In the genomic region with DNA sequence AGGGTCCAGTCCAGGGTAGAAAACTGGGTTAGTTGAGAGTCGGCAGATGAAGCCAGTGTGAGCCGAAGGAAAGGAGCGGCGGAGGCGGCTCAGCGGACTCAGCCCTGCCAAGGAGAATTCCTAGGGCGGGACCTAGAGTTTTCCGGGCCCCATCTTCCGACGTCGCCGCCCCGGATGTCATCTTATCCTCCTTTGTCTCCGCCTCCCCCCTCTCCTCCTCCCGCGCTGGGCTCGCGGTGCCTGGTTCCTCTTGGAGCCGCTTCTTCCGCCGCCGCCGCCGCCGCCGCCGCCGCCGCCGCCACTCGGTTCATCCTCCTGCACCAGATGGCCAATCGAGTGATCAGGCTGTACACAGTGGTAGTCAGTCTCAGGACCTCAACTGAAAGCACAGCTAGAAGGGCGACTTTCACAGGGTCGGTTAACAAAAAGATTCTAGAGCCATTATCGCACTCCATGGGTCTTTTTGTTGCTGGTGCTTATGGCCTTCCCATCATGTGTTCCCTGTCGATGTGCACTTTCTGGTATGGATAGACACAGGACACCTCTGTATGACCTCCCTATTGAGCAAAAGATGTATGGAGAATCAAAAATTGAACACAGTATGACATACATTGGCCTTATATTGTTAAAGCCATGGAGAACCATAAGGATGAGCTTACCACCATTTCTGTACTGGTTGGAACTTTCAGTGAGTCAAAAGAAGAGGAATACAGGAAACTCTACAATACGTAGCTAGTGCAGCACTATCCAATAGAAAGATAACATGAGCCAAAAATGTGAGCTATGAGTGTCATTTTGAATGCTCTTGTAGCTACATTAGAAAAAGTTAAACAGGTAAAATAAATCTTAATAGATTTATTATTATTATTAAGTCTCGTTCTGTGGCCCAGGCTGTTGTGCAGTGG, we compare ENCODE assay signal across 8 cellular contexts. TPM values are rescaled to one million over a fixed set of nuclear protein-coding genes. Genes with fewer than 3 reads are reported as not detected.
DNase-seq lines count a peak whose midpoint lies in the region; ATAC-seq and TF ChIP-seq lines count a peak whose summit lies in the region.

No MANE protein-coding gene starts in this region.

- H2AK5ac ChIP-seq in H9 (ENCODE audit: insufficient read length, low read length): no peak overlapping the region

- H3K27me3 ChIP-seq in H9 (ENCODE audit: insufficient read depth, low read length): no peaks in the 10 kb centered on the region; the same call in 1 of the 2 replicates
- no peaks in the 10 kb centered on the region for H3K27me3 ChIP-seq in Loucy (ENCODE audit: insufficient read depth, low read length, poor library complexity, severe bottlenecking)
- no peaks in the 10 kb centered on the region for H3K27me3 ChIP-seq in RWPE2 (ENCODE audit: insufficient read depth, poor library complexity, severe bottlenecking)

- H3K4me3 ChIP-seq in Loucy (ENCODE audit: low read length, poor library complexity, severe bottlenecking): peak overlapping the region; percentile 71
- peak overlapping the region; percentile 26 for H3K4me3 ChIP-seq in RWPE2 (ENCODE audit: severe bottlenecking)
- H3K4me3 ChIP-seq in foreskin fibroblast (ENCODE audit: low read depth in 1 of 2, low read length in 2 of 2): peak overlapping the region; percentile 37 to 53

- no peak overlapping the region for H2BK5ac ChIP-seq in H9 (ENCODE audit: insufficient read length, low read length)

- H3K36me3 ChIP-seq in ES-I3 (ENCODE audit: insufficient read depth, low read length) (no peaks in the 10 kb centered on the region), Loucy (ENCODE audit: insufficient read depth, low read length) (no peaks in the 10 kb centered on the region), RWPE2 (ENCODE audit: low read depth) (no peaks in the 10 kb centered on the region)

- H3K56ac ChIP-seq in H9 (ENCODE audit: insufficient read length, low read depth, low read length): no peak overlapping the region

- H4K91ac ChIP-seq in H9 (ENCODE audit: insufficient read length, low read depth, low read length): no peak overlapping the region

- WGBS in H9 (ENCODE audit: extremely low coverage, insufficient read length, low lambda C conversion rate): no CpG with 5 or more reads among the region's 38 CpGs

- H3K27ac Mint-ChIP-seq in H9 (peak overlapping the region in 2 of 3 experiments; percentile 23 to 91; a peak in 4 of 7 replicates), neural crest cell (ENCODE audit: unreplicated experiment) (peak overlapping the region; percentile 66)

- H2AFZ ChIP-seq in H9 (ENCODE audit: low read length) (no peak overlapping the region), Loucy (ENCODE audit: low read length) (peak overlapping the region; percentile 81)

- H3K4me3 Mint-ChIP-seq in H9 (peak overlapping the region; percentile 60 to 69), neural crest cell (peak overlapping the region; percentile 80)

- H3K9me2 ChIP-seq in Loucy (replicated peaks; ENCODE audit: low read depth, low read length): no peaks in the 10 kb centered on the region

- TF ChIP-seq CTCF in H9 (conservative IDR thresholded peaks at IDR 0.05) (no peak), Loucy (conservative IDR thresholded peaks at IDR 0.05; ENCODE audit: low read length) (no peak), RWPE2 (IDR thresholded peaks at IDR 0.05; ENCODE audit: poor library complexity, severe bottlenecking) (no peak), foreskin fibroblast (IDR thresholded peaks at IDR 0.05; ENCODE audit: low read depth, low read length) (no peak), neural crest cell (conservative IDR thresholded peaks at IDR 0.05) (no peak)

- no peak overlapping the region for H4K5ac ChIP-seq in H9 (ENCODE audit: insufficient read length, low read depth, low read length)

- peaks cover 0 to 5% of the 10 kb centered on the region in 2 experiments; a peak in 2 of 4 replicates for H3K4me1 Mint-ChIP-seq in H9
- H3K4me1 Mint-ChIP-seq in neural crest cell: peaks cover 12% of the 10 kb centered on the region

- H3K36me3 Mint-ChIP-seq in H9 (ENCODE audit: insufficient read depth in 1 of 3, low read depth in 3 of 3) (peaks cover 0 to 5% (median 4%) of the 10 kb centered on the region in 3 experiments; a peak in 2 of 7 replicates), neural crest cell (ENCODE audit: low read depth) (no peaks in the 10 kb centered on the region)

- H3K9ac ChIP-seq in ES-I3 (ENCODE audit: low read depth, low read length) (peak overlapping the region; percentile 79), H9 (ENCODE audit: extremely low read depth, insufficient read length, low read length) (peak overlapping the region; percentile 80), Loucy (ENCODE audit: low read depth, low read length, poor library complexity, severe bottlenecking) (peak overlapping the region; percentile 72)

- no peak overlapping the region for H2BK20ac ChIP-seq in H9 (ENCODE audit: low read depth, low read length, poor library complexity, severe bottlenecking)

- H3K79me2 ChIP-seq in H9 (ENCODE audit: insufficient read depth, low read length) (no peaks in the 10 kb centered on the region), Loucy (ENCODE audit: insufficient read depth, low read length) (no peaks in the 10 kb centered on the region)

- no peak overlapping the region for H3K14ac ChIP-seq in H9 (ENCODE audit: insufficient read depth, low read length)

- H3K4me1 ChIP-seq in ES-I3 (ENCODE audit: insufficient read depth, low read length): no peaks in the 10 kb centered on the region
- H3K4me1 ChIP-seq in H9 (ENCODE audit: insufficient read depth, low read length): no peaks in the 10 kb centered on the region
- no peaks in the 10 kb centered on the region for H3K4me1 ChIP-seq in Loucy (ENCODE audit: insufficient read depth, low read length, poor library complexity, severe bottlenecking)
- no peaks in the 10 kb centered on the region for H3K4me1 ChIP-seq in RWPE2 (ENCODE audit: insufficient read depth, poor library complexity, severe bottlenecking)

- DNase-seq in H9 (peak; percentile 88), RWPE2 (ENCODE audit: low spot score) (peak; percentile 80), activated gamma-delta T cell (lab: John Stamatoyannopoulos, UW) (peak; percentile 23), foreskin fibroblast (peak; percentile 81 to 94), neural crest cell (ENCODE audit: low read depth, low spot score) (peak; percentile 68), superior temporal gyrus (ENCODE audit: extremely low spot score) (peak; percentile 78)

- no peaks in the 10 kb centered on the region for H3K27me3 Mint-ChIP-seq in H9 (ENCODE audit: low read depth)
- H3K27me3 Mint-ChIP-seq in neural crest cell (ENCODE audit: low read depth): no peaks in the 10 kb centered on the region

- peaks cover 6% of the 10 kb centered on the region; the same call in 1 of the 2 replicates for H3F3A ChIP-seq in Loucy (ENCODE audit: low read depth)

- H3K4ac ChIP-seq in H9 (ENCODE audit: low read depth, low read length): no peak overlapping the region

- H3K4me2 ChIP-seq in H9 (ENCODE audit: insufficient read depth, insufficient read length, low read length): peak overlapping the region; percentile 97
- peak overlapping the region; percentile 70 for H3K4me2 ChIP-seq in Loucy (ENCODE audit: low read depth, low read length, poor library complexity, severe bottlenecking)

- peak; percentile 99 for ATAC-seq in RWPE2 (ENCODE audit: low read depth)

- H2BK12ac ChIP-seq in H9 (ENCODE audit: insufficient read length, low read depth, low read length): no peak overlapping the region

- no peak overlapping the region for H2BK15ac ChIP-seq in H9 (ENCODE audit: low read depth, low read length)

- no peak overlapping the region for H3T11ph ChIP-seq in H9 (ENCODE audit: low read length)

- H4K20me1 ChIP-seq in H9 (ENCODE audit: control insufficient read depth, insufficient read depth, insufficient read length) (no peaks in the 10 kb centered on the region), Loucy (ENCODE audit: insufficient read depth, low read length, poor library complexity, severe bottlenecking) (no peaks in the 10 kb centered on the region)

- no peak overlapping the region for H2BK120ac ChIP-seq in H9 (ENCODE audit: low read depth, low read length, poor library complexity, severe bottlenecking)

- H3K9me3 ChIP-seq in ES-I3 (ENCODE audit: control insufficient read depth, insufficient read depth, low read length) (no peaks in the 10 kb centered on the region), H9 (ENCODE audit: control insufficient read depth, low read depth, low read length) (no peaks in the 10 kb centered on the region), Loucy (ENCODE audit: insufficient read depth, low read depth, low read length) (no peaks in the 10 kb centered on the region), RWPE2 (ENCODE audit: severe bottlenecking) (no peaks in the 10 kb centered on the region)

- no peaks in the 10 kb centered on the region for H3K79me1 ChIP-seq in H9 (ENCODE audit: insufficient read depth, low read depth, low read length, poor library complexity, severe bottlenecking)

- H3K23ac ChIP-seq in H9 (ENCODE audit: insufficient read length, low read depth, low read length): no peak overlapping the region

- H4K8ac ChIP-seq in H9 (replicated peaks; ENCODE audit: insufficient read length, low read depth, low read length): no peak overlapping the region

- peak overlapping the region; percentile 61 for H3K27ac ChIP-seq in H9 (ENCODE audit: insufficient read length, low read depth, low read length)
- peak overlapping the region; percentile 29 for H3K27ac ChIP-seq in RWPE2 (ENCODE audit: poor library complexity, severe bottlenecking)

- peaks cover 2% of the 10 kb centered on the region for H3K23me2 ChIP-seq in H9 (ENCODE audit: insufficient read length, low read depth, low read length, poor library complexity, severe bottlenecking)

- H3K18ac ChIP-seq in H9 (ENCODE audit: insufficient read length, low read depth, low read length): no peak overlapping the region

- H3K9me3 Mint-ChIP-seq in H9: peaks cover 3 to 50% of the 10 kb centered on the region in 2 experiments; a peak in 3 of 5 replicates
- H3K9me3 Mint-ChIP-seq in neural crest cell: peaks cover 4% of the 10 kb centered on the region

RNA-seq across cellular contexts. Expression of gene THOC2, which starts 32.4 kb away (rescaled TPM):
- total RNA-seq in H9 (2021): 70.5 and 72.1 TPM in 2 replicates
- 91.1 and 96.2 TPM in 2 replicates for total RNA-seq in neural crest cell

Comparison
In these comparisons a context has a peak if more than half of its experiments do, and no peak if none do; other contexts are left out.
1. Peak in every context shown above with its lines: DNase-seq, ATAC-seq, H3K4me3 ChIP-seq and H3K27ac ChIP-seq.
2. DNase-seq: peak in every context shown above with its lines; median percentile 88 in H9; 88 in foreskin fibroblast; 80 in RWPE2; 78 in superior temporal gyrus; 68 in neural crest cell; 23 in activated gamma-delta T cell.